In the genomic region with DNA sequence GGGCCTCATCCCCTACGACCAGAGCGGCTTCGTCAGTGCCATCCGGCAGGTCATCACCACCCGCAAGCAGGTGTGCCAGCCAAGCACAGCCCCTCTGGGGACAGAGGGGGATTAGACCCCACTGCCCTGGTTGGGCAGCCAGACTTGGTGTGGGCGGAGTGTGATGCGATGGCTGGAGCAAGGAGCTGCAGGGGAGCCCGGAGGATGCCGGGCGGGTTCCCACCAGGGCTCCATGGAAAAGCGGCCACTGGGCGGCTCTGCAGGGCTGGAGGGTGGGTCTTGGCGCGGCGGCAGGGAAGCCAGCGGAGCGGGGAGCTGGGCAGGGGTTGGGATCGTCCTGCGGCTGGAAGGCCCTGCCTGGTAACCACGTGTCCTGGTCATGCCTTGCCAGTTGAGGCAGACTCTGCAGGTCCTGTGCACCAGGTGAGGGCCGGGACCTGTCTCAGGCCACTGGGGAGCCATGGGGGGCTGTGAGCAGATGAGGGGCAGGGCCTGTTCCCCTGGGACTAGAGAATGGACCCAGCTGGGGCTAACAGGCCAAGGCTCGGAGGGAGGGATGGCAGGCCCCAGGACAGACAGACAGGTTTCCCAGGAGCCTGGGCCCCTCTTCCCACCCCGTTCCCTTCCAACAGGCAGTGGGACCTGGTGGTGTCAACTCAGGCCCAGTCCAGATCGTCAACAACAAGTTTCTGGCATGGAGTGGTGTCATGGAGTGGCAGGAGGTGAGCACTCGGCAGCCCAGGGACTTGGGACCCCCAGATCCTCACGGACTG, we compare ENCODE assay signal across 1 cellular context.
TF ChIP-seq lines count a peak whose summit lies in the region.

No MANE protein-coding gene starts in this region.

TF ChIP-seq in HEK293, 187 proteins besides CTCF, POLR2A, EP300 and RAD21 (continued from another document):
- TF ChIP-seq, protein P1, sequence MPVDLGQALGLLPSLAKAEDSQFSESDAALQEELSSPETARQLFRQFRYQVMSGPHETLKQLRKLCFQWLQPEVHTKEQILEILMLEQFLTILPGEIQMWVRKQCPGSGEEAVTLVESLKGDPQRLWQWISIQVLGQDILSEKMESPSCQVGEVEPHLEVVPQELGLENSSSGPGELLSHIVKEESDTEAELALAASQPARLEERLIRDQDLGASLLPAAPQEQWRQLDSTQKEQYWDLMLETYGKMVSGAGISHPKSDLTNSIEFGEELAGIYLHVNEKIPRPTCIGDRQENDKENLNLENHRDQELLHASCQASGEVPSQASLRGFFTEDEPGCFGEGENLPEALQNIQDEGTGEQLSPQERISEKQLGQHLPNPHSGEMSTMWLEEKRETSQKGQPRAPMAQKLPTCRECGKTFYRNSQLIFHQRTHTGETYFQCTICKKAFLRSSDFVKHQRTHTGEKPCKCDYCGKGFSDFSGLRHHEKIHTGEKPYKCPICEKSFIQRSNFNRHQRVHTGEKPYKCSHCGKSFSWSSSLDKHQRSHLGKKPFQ (tag by site-specific recombination; IDR thresholded peaks at IDR 0.05), result peak; percentile 46; the same call in 1 of the 2 replicates
- 0 out of 2 replicates have a peak, but pooled peaks have one; percentile 39 for TF ChIP-seq ZFP37 (tag by site-specific recombination; IDR thresholded peaks at IDR 0.05)
- TF ChIP-seq ZBTB48 (tag by site-specific recombination; IDR thresholded peaks at IDR 0.05), result no peak
- TF ChIP-seq FEZF1 (tag by site-specific recombination; IDR thresholded peaks at IDR 0.05), result no peak
- no peak for TF ChIP-seq ZNF792 (tag by site-specific recombination; IDR thresholded peaks at IDR 0.05)
- 0 out of 2 replicates have a peak, but pooled peaks have one; percentile 17 for TF ChIP-seq ZNF24 (tag by site-specific recombination; IDR thresholded peaks at IDR 0.05)
- TF ChIP-seq, protein P2, sequence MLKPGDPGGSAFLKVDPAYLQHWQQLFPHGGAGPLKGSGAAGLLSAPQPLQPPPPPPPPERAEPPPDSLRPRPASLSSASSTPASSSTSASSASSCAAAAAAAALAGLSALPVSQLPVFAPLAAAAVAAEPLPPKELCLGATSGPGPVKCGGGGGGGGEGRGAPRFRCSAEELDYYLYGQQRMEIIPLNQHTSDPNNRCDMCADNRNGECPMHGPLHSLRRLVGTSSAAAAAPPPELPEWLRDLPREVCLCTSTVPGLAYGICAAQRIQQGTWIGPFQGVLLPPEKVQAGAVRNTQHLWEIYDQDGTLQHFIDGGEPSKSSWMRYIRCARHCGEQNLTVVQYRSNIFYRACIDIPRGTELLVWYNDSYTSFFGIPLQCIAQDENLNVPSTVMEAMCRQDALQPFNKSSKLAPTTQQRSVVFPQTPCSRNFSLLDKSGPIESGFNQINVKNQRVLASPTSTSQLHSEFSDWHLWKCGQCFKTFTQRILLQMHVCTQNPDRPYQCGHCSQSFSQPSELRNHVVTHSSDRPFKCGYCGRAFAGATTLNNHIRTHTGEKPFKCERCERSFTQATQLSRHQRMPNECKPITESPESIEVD (tag by site-specific recombination; IDR thresholded peaks at IDR 0.05), result no peak
- TF ChIP-seq, protein P3, sequence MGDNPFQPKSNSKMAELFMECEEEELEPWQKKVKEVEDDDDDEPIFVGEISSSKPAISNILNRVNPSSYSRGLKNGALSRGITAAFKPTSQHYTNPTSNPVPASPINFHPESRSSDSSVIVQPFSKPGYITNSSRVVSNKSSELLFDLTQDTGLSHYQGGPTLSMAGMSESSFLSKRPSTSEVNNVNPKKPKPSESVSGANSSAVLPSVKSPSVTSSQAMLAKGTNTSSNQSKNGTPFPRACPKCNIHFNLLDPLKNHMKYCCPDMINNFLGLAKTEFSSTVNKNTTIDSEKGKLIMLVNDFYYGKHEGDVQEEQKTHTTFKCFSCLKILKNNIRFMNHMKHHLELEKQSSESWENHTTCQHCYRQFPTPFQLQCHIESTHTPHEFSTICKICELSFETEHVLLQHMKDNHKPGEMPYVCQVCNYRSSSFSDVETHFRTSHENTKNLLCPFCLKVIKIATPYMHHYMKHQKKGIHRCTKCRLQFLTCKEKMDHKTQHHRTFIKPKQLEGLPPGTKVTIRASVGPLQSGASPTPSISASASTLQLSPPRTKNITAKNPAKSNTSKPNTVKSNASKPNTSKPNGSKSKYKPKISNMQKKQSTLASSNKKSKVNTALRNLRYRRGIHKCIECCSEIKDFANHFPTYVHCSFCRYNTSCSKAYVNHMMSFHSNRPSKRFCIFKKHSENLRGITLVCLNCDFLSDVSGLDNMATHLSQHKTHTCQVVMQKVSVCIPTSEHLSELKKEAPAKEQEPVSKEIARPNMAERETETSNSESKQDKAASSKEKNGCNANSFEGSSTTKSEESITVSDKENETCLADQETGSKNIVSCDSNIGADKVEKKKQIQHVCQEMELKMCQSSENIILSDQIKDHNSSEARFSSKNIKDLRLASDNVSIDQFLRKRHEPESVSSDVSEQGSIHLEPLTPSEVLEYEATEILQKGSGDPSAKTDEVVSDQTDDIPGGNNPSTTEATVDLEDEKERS (tag by site-specific recombination; IDR thresholded peaks at IDR 0.05), result no peak; the same call in 1 of the 2 replicates
- TF ChIP-seq, protein P4, sequence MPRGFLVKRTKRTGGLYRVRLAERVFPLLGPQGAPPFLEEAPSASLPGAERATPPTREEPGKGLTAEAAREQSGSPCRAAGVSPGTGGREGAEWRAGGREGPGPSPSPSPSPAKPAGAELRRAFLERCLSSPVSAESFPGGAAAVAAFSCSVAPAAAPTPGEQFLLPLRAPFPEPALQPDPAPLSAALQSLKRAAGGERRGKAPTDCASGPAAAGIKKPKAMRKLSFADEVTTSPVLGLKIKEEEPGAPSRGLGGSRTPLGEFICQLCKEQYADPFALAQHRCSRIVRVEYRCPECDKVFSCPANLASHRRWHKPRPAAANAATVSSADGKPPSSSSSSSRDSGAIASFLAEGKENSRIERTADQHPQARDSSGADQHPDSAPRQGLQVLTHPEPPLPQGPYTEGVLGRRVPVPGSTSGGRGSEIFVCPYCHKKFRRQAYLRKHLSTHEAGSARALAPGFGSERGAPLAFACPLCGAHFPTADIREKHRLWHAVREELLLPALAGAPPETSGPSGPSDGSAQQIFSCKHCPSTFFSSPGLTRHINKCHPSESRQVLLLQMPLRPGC (tag by site-specific recombination; IDR thresholded peaks at IDR 0.05), result no peak
- TF ChIP-seq, protein P5, sequence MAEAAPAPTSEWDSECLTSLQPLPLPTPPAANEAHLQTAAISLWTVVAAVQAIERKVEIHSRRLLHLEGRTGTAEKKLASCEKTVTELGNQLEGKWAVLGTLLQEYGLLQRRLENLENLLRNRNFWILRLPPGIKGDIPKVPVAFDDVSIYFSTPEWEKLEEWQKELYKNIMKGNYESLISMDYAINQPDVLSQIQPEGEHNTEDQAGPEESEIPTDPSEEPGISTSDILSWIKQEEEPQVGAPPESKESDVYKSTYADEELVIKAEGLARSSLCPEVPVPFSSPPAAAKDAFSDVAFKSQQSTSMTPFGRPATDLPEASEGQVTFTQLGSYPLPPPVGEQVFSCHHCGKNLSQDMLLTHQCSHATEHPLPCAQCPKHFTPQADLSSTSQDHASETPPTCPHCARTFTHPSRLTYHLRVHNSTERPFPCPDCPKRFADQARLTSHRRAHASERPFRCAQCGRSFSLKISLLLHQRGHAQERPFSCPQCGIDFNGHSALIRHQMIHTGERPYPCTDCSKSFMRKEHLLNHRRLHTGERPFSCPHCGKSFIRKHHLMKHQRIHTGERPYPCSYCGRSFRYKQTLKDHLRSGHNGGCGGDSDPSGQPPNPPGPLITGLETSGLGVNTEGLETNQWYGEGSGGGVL (tag by site-specific recombination; IDR thresholded peaks at IDR 0.05), result no peak
- TF ChIP-seq, protein P6, sequence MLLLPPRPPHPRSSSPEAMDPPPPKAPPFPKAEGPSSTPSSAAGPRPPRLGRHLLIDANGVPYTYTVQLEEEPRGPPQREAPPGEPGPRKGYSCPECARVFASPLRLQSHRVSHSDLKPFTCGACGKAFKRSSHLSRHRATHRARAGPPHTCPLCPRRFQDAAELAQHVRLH (tag by site-specific recombination; IDR thresholded peaks at IDR 0.05), result peak; percentile 77
- TF ChIP-seq, protein P7, sequence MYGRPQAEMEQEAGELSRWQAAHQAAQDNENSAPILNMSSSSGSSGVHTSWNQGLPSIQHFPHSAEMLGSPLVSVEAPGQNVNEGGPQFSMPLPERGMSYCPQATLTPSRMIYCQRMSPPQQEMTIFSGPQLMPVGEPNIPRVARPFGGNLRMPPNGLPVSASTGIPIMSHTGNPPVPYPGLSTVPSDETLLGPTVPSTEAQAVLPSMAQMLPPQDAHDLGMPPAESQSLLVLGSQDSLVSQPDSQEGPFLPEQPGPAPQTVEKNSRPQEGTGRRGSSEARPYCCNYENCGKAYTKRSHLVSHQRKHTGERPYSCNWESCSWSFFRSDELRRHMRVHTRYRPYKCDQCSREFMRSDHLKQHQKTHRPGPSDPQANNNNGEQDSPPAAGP (tag by site-specific recombination; IDR thresholded peaks at IDR 0.05), result peak; percentile 49; the same call in 1 of the 2 replicates
- no peak for TF ChIP-seq ZNF354C (tag by site-specific recombination; IDR thresholded peaks at IDR 0.05; ENCODE audit: borderline replicate concordance, low read depth)
- TF ChIP-seq ZNF274 (IDR thresholded peaks at IDR 0.05; ENCODE audit: low read length), result no peak
- no peak for TF ChIP-seq ZNF274 (tag by site-specific recombination; IDR thresholded peaks at IDR 0.05; ENCODE audit: borderline replicate concordance)
- TF ChIP-seq ZNF629 (tag by site-specific recombination; IDR thresholded peaks at IDR 0.05), result 0 out of 2 replicates have a peak, but pooled peaks have one; percentile 20
- TF ChIP-seq ZNF660 (tag by site-specific recombination; IDR thresholded peaks at IDR 0.05), result no peak
- no peak for TF ChIP-seq ZNF664 (tag by site-specific recombination; IDR thresholded peaks at IDR 0.05)
- peak; percentile 32 for TF ChIP-seq ZFHX2 (tag by site-specific recombination; conservative IDR thresholded peaks at IDR 0.05)
- peak; percentile 77 for TF ChIP-seq KLF1 (tag by site-specific recombination; IDR thresholded peaks at IDR 0.05)
- peak; percentile 34; the same call in 1 of the 2 replicates for TF ChIP-seq ZNF16 (tag by site-specific recombination; IDR thresholded peaks at IDR 0.05; ENCODE audit: low read depth)
- TF ChIP-seq, protein P8, sequence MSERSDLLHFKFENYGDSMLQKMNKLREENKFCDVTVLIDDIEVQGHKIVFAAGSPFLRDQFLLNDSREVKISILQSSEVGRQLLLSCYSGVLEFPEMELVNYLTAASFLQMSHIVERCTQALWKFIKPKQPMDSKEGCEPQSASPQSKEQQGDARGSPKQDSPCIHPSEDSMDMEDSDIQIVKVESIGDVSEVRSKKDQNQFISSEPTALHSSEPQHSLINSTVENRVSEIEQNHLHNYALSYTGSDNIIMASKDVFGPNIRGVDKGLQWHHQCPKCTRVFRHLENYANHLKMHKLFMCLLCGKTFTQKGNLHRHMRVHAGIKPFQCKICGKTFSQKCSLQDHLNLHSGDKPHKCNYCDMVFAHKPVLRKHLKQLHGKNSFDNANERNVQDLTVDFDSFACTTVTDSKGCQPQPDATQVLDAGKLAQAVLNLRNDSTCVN (tag by site-specific recombination; optimal IDR thresholded peaks at IDR 0.05), result no peak
- TF ChIP-seq, protein P9, sequence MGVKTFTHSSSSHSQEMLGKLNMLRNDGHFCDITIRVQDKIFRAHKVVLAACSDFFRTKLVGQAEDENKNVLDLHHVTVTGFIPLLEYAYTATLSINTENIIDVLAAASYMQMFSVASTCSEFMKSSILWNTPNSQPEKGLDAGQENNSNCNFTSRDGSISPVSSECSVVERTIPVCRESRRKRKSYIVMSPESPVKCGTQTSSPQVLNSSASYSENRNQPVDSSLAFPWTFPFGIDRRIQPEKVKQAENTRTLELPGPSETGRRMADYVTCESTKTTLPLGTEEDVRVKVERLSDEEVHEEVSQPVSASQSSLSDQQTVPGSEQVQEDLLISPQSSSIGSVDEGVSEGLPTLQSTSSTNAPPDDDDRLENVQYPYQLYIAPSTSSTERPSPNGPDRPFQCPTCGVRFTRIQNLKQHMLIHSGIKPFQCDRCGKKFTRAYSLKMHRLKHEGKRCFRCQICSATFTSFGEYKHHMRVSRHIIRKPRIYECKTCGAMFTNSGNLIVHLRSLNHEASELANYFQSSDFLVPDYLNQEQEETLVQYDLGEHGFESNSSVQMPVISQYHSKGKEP (tag by site-specific recombination; IDR thresholded peaks at IDR 0.05), result no peak
- TF ChIP-seq ZNF561 (tag by site-specific recombination; IDR thresholded peaks at IDR 0.05; ENCODE audit: borderline replicate concordance), result no peak
- TF ChIP-seq ZNF132 (tag by site-specific recombination; IDR thresholded peaks at IDR 0.05; ENCODE audit: borderline replicate concordance), result no peak
